Comparison of ENCODE assay signal across 16 cellular contexts in genomic region chr9:93653762-93654161, GRCh38.
DNase-seq lines count a peak whose midpoint lies in the region; ATAC-seq lines count a peak whose summit lies in the region.
"Had no signal": no experiment of that assay in that cellular context is flagged by ENCODE, and none has a peak within 500 bp of the region (broad histone marks: within the 10 kb centered on the region; RNA-seq: fewer than 3 reads in every experiment).

No MANE protein-coding gene starts in this region.

- H3K27me3 Mint-ChIP-seq in activated naive CD8-positive, alpha-beta T cell treated with anti-CD3 and anti-CD28 coated beads, Interleukin-2, amount 10 ng/mL, durations not matched to agents 7 days and 5 days, result no peaks in the 10 kb centered on the region
- no peaks in the 10 kb centered on the region for H3K27me3 Mint-ChIP-seq in activated naive CD8-positive, alpha-beta T cell treated with anti-CD3 and anti-CD28 coated beads, Interleukin-2, amount 50 U/mL, for 24 hours
- H3K27me3 Mint-ChIP-seq in activated naive CD4-positive, alpha-beta T cell treated with anti-CD3 and anti-CD28 coated beads, Interleukin-2, amount 50 U/mL, for 24 hours, result no peaks in the 10 kb centered on the region

- no peak for ATAC-seq in activated naive CD8-positive, alpha-beta T cell treated with anti-CD3 and anti-CD28 coated beads, Interleukin-2, amount 10 ng/mL, durations not matched to agents 7 days and 5 days (ENCODE audit: low read depth)
- ATAC-seq in activated naive CD8-positive, alpha-beta T cell treated with anti-CD3 and anti-CD28 coated beads, Interleukin-2, amount 50 U/mL, for 24 hours, result no peak
- no peak for ATAC-seq in stimulated activated effector memory CD8-positive, alpha-beta T cell treated with anti-CD3 and anti-CD28 coated beads, Interleukin-12 subunit alpha, Interleukin-12 subunit beta, amount 100 ng/mL, for 72 hours
- ATAC-seq in GM21717 (IDR thresholded peaks at IDR 0.05; ENCODE audit: unreplicated experiment), result no peak
- ATAC-seq: PC-3 had no signal

- H3K27ac Mint-ChIP-seq in activated naive CD8-positive, alpha-beta T cell treated with anti-CD3 and anti-CD28 coated beads, Interleukin-2, amount 10 ng/mL, durations not matched to agents 7 days and 5 days, result no peak overlapping the region
- H3K27ac Mint-ChIP-seq in activated naive CD8-positive, alpha-beta T cell treated with anti-CD3 and anti-CD28 coated beads, Interleukin-2, amount 50 U/mL, for 24 hours, result no peak overlapping the region
- H3K27ac Mint-ChIP-seq in activated naive CD4-positive, alpha-beta T cell treated with anti-CD3 and anti-CD28 coated beads, Interleukin-2, amount 50 U/mL, for 24 hours, result peak overlapping the region; percentile 79
- H3K27ac Mint-ChIP-seq in stimulated activated effector memory CD8-positive, alpha-beta T cell treated with anti-CD3 and anti-CD28 coated beads, Interleukin-12 subunit alpha, Interleukin-12 subunit beta, amount 100 ng/mL, for 72 hours, result peak overlapping the region; percentile 64

- DNase-seq in activated naive CD8-positive, alpha-beta T cell treated with anti-CD3 and anti-CD28 coated beads, Interleukin-2, amount 10 ng/mL, durations not matched to agents 7 days and 5 days, result peak; percentile 15
- no peak for DNase-seq in activated naive CD8-positive, alpha-beta T cell treated with anti-CD3 and anti-CD28 coated beads, Interleukin-2, amount 50 U/mL, for 24 hours
- DNase-seq in mesenteric fat pad (ENCODE audit: low spot score) (peak; percentile 71), NCI-H2196 treated with DMSO at 0.1 percent for 48 hours (lab: John Stamatoyannopoulos, UW; ENCODE audit: unreplicated experiment) (no peak)
- DNase-seq in stimulated activated effector memory CD8-positive, alpha-beta T cell treated with anti-CD3 and anti-CD28 coated beads, Interleukin-12 subunit alpha, Interleukin-12 subunit beta, amount 100 ng/mL, for 72 hours (ENCODE audit: low spot score in 2 of 2), result no peak
- DNase-seq: AML-193, COR-L47, EL, H7, NCI-H1436, NCI-H2029, NCI-H2171 treated with DMSO at 0.1 percent for 48 hours, NCI-H82, PC-3 had no signal

- no peak overlapping the region for H3K4me3 Mint-ChIP-seq in activated naive CD8-positive, alpha-beta T cell treated with anti-CD3 and anti-CD28 coated beads, Interleukin-2, amount 10 ng/mL, durations not matched to agents 7 days and 5 days
- no peak overlapping the region for H3K4me3 Mint-ChIP-seq in activated naive CD8-positive, alpha-beta T cell treated with anti-CD3 and anti-CD28 coated beads, Interleukin-2, amount 50 U/mL, for 24 hours
- H3K4me3 Mint-ChIP-seq in activated naive CD4-positive, alpha-beta T cell treated with anti-CD3 and anti-CD28 coated beads, Interleukin-2, amount 50 U/mL, for 24 hours, result no peak overlapping the region
- no peak overlapping the region for H3K4me3 Mint-ChIP-seq in stimulated activated effector memory CD8-positive, alpha-beta T cell treated with anti-CD3 and anti-CD28 coated beads, Interleukin-12 subunit alpha, Interleukin-12 subunit beta, amount 100 ng/mL, for 72 hours

- H3K4me1 Mint-ChIP-seq in activated naive CD8-positive, alpha-beta T cell treated with anti-CD3 and anti-CD28 coated beads, Interleukin-2, amount 10 ng/mL, durations not matched to agents 7 days and 5 days, result no peaks in the 10 kb centered on the region
- H3K4me1 Mint-ChIP-seq in activated naive CD8-positive, alpha-beta T cell treated with anti-CD3 and anti-CD28 coated beads, Interleukin-2, amount 50 U/mL, for 24 hours, result no peaks in the 10 kb centered on the region
- no peaks in the 10 kb centered on the region for H3K4me1 Mint-ChIP-seq in activated naive CD4-positive, alpha-beta T cell treated with anti-CD3 and anti-CD28 coated beads, Interleukin-2, amount 50 U/mL, for 24 hours
- H3K4me1 Mint-ChIP-seq in stimulated activated effector memory CD8-positive, alpha-beta T cell treated with anti-CD3 and anti-CD28 coated beads, Interleukin-12 subunit alpha, Interleukin-12 subunit beta, amount 100 ng/mL, for 72 hours, result peaks cover 6% of the 10 kb centered on the region

- H3K9me3 Mint-ChIP-seq in activated naive CD8-positive, alpha-beta T cell treated with anti-CD3 and anti-CD28 coated beads, Interleukin-2, amount 10 ng/mL, durations not matched to agents 7 days and 5 days, result no peaks in the 10 kb centered on the region
- H3K9me3 Mint-ChIP-seq in activated naive CD8-positive, alpha-beta T cell treated with anti-CD3 and anti-CD28 coated beads, Interleukin-2, amount 50 U/mL, for 24 hours, result no peaks in the 10 kb centered on the region
- H3K9me3 Mint-ChIP-seq in activated naive CD4-positive, alpha-beta T cell treated with anti-CD3 and anti-CD28 coated beads, Interleukin-2, amount 50 U/mL, for 24 hours, result no peaks in the 10 kb centered on the region
- no peaks in the 10 kb centered on the region for H3K9me3 Mint-ChIP-seq in stimulated activated effector memory CD8-positive, alpha-beta T cell treated with anti-CD3 and anti-CD28 coated beads, Interleukin-12 subunit alpha, Interleukin-12 subunit beta, amount 100 ng/mL, for 72 hours

- POLR2A ChIA-PET in activated naive CD8-positive, alpha-beta T cell treated with anti-CD3 and anti-CD28 coated beads, Interleukin-2, amount 10 ng/mL, durations not matched to agents 7 days and 5 days (lab: Charles Lee), result no interaction called here

- H3K36me3 Mint-ChIP-seq in activated naive CD8-positive, alpha-beta T cell treated with anti-CD3 and anti-CD28 coated beads, Interleukin-2, amount 10 ng/mL, durations not matched to agents 7 days and 5 days, result peaks cover 1% of the 10 kb centered on the region
- peaks cover 3% of the 10 kb centered on the region for H3K36me3 Mint-ChIP-seq in activated naive CD8-positive, alpha-beta T cell treated with anti-CD3 and anti-CD28 coated beads, Interleukin-2, amount 50 U/mL, for 24 hours (ENCODE audit: low read depth)
- peaks cover 2% of the 10 kb centered on the region for H3K36me3 Mint-ChIP-seq in activated naive CD4-positive, alpha-beta T cell treated with anti-CD3 and anti-CD28 coated beads, Interleukin-2, amount 50 U/mL, for 24 hours
- peaks cover 9% of the 10 kb centered on the region for H3K36me3 Mint-ChIP-seq in stimulated activated effector memory CD8-positive, alpha-beta T cell treated with anti-CD3 and anti-CD28 coated beads, Interleukin-12 subunit alpha, Interleukin-12 subunit beta, amount 100 ng/mL, for 72 hours

Comparison
In these comparisons a context has a peak if more than half of its experiments do, and no peak if none do; other contexts are left out.
1. DNase-seq: peak in activated naive CD8-positive, alpha-beta T cell treated with anti-CD3 and anti-CD28 coated beads, Interleukin-2, amount 10 ng/mL, durations not matched to agents 7 days and 5 days (single experiment) and mesenteric fat pad (single experiment); none in activated naive CD8-positive, alpha-beta T cell treated with anti-CD3 and anti-CD28 coated beads, Interleukin-2, amount 50 U/mL, for 24 hours (single experiment), stimulated activated effector memory CD8-positive, alpha-beta T cell treated with anti-CD3 and anti-CD28 coated beads, Interleukin-12 subunit alpha, Interleukin-12 subunit beta, amount 100 ng/mL, for 72 hours (0 of 2) and NCI-H2196 treated with DMSO at 0.1 percent for 48 hours (single experiment).
2. H3K27ac Mint-ChIP-seq: peak in activated naive CD4-positive, alpha-beta T cell treated with anti-CD3 and anti-CD28 coated beads, Interleukin-2, amount 50 U/mL, for 24 hours (single experiment) and stimulated activated effector memory CD8-positive, alpha-beta T cell treated with anti-CD3 and anti-CD28 coated beads, Interleukin-12 subunit alpha, Interleukin-12 subunit beta, amount 100 ng/mL, for 72 hours (single experiment); none in activated naive CD8-positive, alpha-beta T cell treated with anti-CD3 and anti-CD28 coated beads, Interleukin-2, amount 10 ng/mL, durations not matched to agents 7 days and 5 days (single experiment) and activated naive CD8-positive, alpha-beta T cell treated with anti-CD3 and anti-CD28 coated beads, Interleukin-2, amount 50 U/mL, for 24 hours (single experiment).